ENCODE assay signal across 8 cellular contexts in the genomic region with DNA sequence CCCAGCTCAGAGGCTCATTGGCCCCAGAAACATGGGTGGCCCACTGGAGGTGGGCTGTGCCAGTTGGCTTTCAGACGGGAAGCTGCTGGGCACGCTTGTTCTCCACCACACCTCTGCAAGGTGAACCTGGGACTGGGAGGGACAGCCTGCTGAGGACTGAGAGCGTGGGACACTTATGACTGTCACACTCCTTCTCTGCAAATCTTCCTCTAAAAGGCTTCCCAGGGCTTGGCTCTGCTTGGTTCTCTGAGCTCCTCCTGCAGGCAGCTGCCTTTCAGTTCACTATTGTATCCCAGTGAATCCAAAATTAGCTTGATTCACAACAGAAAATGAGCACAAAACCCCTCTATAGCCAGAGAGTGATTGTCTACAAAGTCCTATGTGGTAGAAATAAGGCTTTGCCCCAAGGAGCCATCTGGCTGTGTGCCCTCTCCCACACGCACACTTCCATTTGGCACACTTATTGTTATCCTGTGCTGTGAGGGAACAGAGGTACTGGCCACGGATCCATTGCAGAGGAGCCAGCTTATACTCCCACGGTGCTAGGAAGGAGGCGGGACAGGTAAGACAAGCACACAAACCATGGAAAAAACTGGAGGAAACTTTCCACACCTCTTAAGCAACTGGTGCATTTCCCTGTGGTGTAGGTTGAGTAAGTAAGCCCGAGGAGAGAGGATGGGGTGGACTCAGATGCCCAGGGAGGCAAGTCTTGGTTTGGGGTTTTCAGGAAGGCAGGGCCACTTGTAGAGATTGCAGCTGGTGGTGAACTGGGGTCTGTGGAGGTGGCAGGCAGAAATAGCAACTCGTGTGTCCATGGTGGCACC. TPM values are rescaled to one million over a fixed set of nuclear protein-coding genes. Genes with fewer than 3 reads are reported as not detected.
DNase-seq lines count a peak whose midpoint lies in the region; ATAC-seq and TF ChIP-seq lines count a peak whose summit lies in the region.

No MANE protein-coding gene starts in this region.

- no peak for ATAC-seq in sciatic nerve
- ATAC-seq in GM19324 (IDR thresholded peaks at IDR 0.05; ENCODE audit: low FRiP score, unreplicated experiment), result no peak

- intact Hi-C loops in sciatic nerve (cut with DNase I), result no loop called here

- TF ChIP-seq CTCF in GM12872 (IDR thresholded peaks at IDR 0.05; ENCODE audit: insufficient read depth, low read depth, low read length), result peak; percentile 24; the same call in 1 of the 3 replicates

- peak; percentile 88 for DNase-seq in globus pallidus (ENCODE audit: low spot score)
- peak; percentile 55 for DNase-seq in sciatic nerve (ENCODE audit: low spot score)
- no peak for DNase-seq in DMS79 treated with DMSO at 0.1 percent for 48 hours (lab: John Stamatoyannopoulos, UW)
- DNase-seq in islet precursor cell, result no peak
- DNase-seq in HK-2 (ENCODE audit: unreplicated experiment), result no peak

- TF ChIP-seq POLR2A in Raji (IDR thresholded peaks at IDR 0.05; ENCODE audit: insufficient read depth, low read depth, low read length), result peak; percentile 34; the same call in 1 of the 2 replicates

RNA-seq across cellular contexts. Expression of a gene that starts 18.9 kb away (rescaled TPM):
- 83.5 TPM for total RNA-seq in sciatic nerve

RNA-seq across cellular contexts. Expression of a gene that starts 56.9 kb away (rescaled TPM):
- total RNA-seq in sciatic nerve, result 0.22 TPM

Comparison
In these comparisons a context has a peak if more than half of its experiments do, and no peak if none do; other contexts are left out.
1. DNase-seq: peak in globus pallidus (single experiment) and sciatic nerve (single experiment); none in DMS79 treated with DMSO at 0.1 percent for 48 hours (single experiment), islet precursor cell (single experiment) and HK-2 (single experiment).